In the genomic region with DNA sequence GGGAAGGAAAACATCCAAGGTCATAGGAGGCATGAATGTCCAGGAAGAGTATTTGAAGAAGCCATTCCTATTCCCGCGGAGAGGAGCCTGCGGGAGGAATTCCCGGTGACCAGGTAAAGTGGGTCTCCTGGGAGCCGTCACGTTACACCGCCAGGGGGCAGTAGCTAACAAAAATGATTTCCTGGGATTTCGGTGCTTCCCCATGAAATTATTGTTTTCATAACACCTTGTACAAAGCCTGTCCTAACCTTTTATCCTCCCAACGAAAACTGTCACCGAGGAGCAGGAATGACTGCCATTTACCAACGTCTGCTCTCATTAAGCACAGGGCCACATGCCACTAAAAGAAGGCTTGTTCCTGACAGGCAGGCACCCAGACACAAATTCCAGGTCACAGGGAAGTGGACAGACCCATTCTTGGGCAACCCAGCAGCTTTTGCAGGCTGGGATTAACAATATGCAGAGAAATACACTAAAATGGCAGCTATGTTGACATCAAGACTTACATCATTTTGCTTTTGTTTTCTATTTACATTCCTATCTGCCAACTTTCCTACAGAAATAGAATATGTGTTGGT, we compare ENCODE assay signal across 8 cellular contexts. TPM values are rescaled to one million over a fixed set of nuclear protein-coding genes. Genes with fewer than 3 reads are reported as not detected.
DNase-seq lines count a peak whose midpoint lies in the region; ATAC-seq and TF ChIP-seq lines count a peak whose summit lies in the region.

No MANE protein-coding gene starts in this region.

- peaks cover 5% of the 10 kb centered on the region for H3K9me3 Mint-ChIP-seq in neural crest cell

- no peak for TF ChIP-seq EP300 in esophagus muscularis mucosa (IDR thresholded peaks at IDR 0.05)

- H3K27me3 Mint-ChIP-seq in neural crest cell (ENCODE audit: low read depth) = no peaks in the 10 kb centered on the region

- no peak overlapping the region for H3K27ac Mint-ChIP-seq in neural crest cell (ENCODE audit: unreplicated experiment)

- peaks cover 0 to 26% (median 19%) of the 10 kb centered on the region in 4 donors for H3K4me1 ChIP-seq in esophagus muscularis mucosa

- peak; percentile 67 to 82 (median 74) for TF ChIP-seq CTCF in esophagus muscularis mucosa (IDR thresholded peaks at IDR 0.05)
- TF ChIP-seq CTCF in neural crest cell (conservative IDR thresholded peaks at IDR 0.05) = peak; percentile 86

- peak overlapping the region in 3 of 4 donors; percentile 8 to 51 (median 9) for H3K27ac ChIP-seq in esophagus muscularis mucosa (replicated peaks in 1 of 4)

- no peak for ATAC-seq in HG02884 (IDR thresholded peaks at IDR 0.05; ENCODE audit: unreplicated experiment)

- H3K4me1 Mint-ChIP-seq in neural crest cell = peaks cover 9% of the 10 kb centered on the region

- WGBS in esophagus muscularis mucosa = 33% methylated on average over 11 of the region's 11 CpGs

- H3K9me3 ChIP-seq in esophagus muscularis mucosa = no peaks in the 10 kb centered on the region

- no peak overlapping the region for H3K4me3 Mint-ChIP-seq in neural crest cell

- no peaks in the 10 kb centered on the region for H3K27me3 ChIP-seq in esophagus muscularis mucosa

- peaks cover 0 to 52% (median 25%) of the 10 kb centered on the region in 4 donors for H3K36me3 ChIP-seq in esophagus muscularis mucosa

- no peak overlapping the region for H3K4me3 ChIP-seq in esophagus muscularis mucosa

- DNase-seq in GM03348 (ENCODE audit: low spot score) = peak; percentile 82
- DNase-seq in NCI-H69 (lab: John Stamatoyannopoulos, UW) = peak; percentile 7
- peak; percentile 89 for DNase-seq in esophagus muscularis mucosa (ENCODE audit: extremely low spot score)
- DNase-seq in neural crest cell (ENCODE audit: low read depth, low spot score) = peak; percentile 53
- DNase-seq in T-helper 1 cell = no peak
- DNase-seq in Ammon's horn (ENCODE audit: low spot score) = no peak
- no peak for DNase-seq in activated gamma-delta T cell treated with Interleukin-2 at 50 U/mL for 16 hours

- intact Hi-C loops in esophagus muscularis mucosa (cut with DNase I) = loop anchor here (5.0 to 10.0 kb wide), 4 partner anchors 43 to 360 kb away; partner anchors contain the start of genes CDK20 and CTSL

- TF ChIP-seq POLR2A in esophagus muscularis mucosa (IDR thresholded peaks at IDR 0.05; ENCODE audit: low read depth) = no peak

- H3K36me3 Mint-ChIP-seq in neural crest cell (ENCODE audit: low read depth) = peaks cover 30% of the 10 kb centered on the region

RNA-seq across cellular contexts. Expression of gene CTSL, which starts 41.2 kb away (rescaled TPM):
- total RNA-seq in esophagus muscularis mucosa = 100 to 1,000 TPM in 1 of 4 donors, 10 to 100 TPM in 3; 71.4 to 387 (median 94.5) TPM
- 33.4 and 33.8 TPM in 2 replicates for total RNA-seq in neural crest cell

Comparison
In these comparisons a context has a peak if more than half of its experiments do, and no peak if none do; other contexts are left out.
1. DNase-seq: peak in GM03348 (single experiment), NCI-H69 (single experiment), esophagus muscularis mucosa (single experiment) and neural crest cell (single experiment); none in T-helper 1 cell (0 of 5), Ammon's horn (single experiment) and activated gamma-delta T cell treated with Interleukin-2 at 50 U/mL for 16 hours (single experiment).